ENCODE assay signal across 5 cellular contexts in the genomic region with DNA sequence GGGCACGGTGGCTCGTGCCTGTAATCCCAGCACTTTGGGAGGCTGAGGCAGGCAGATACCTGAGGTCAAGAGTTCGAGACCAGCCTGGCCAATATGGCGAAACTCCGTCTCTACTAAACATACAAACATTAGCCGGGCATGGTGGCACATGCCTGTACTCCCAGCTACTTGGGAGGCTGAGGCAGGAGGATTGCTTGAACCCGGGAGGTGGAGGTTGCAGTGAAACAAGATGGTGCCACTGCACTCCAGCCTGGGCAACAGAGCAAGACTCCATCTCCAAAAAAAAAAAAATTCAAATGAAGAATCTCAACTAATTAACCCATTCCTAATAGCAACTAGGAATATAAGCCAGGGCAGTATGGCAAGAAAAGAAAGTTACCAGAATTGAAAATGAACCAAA. TPM values are rescaled to one million over a fixed set of nuclear protein-coding genes. Genes with fewer than 3 reads are reported as not detected.
A peak's percentile ranks its signal among the peaks of the same experiment; 100 is the strongest.
DNase-seq lines count a peak whose midpoint lies in the region; ATAC-seq, FAIRE-seq and TF ChIP-seq lines count a peak whose summit lies in the region.
"Not testable (repeated sequence)": the region's sequence is repeated elsewhere in the genome, so short reads cannot be mapped to it uniquely, and the experiment has no call there.

No MANE protein-coding gene starts in this region.

- not testable (repeated sequence) for FAIRE-seq in K562 (lab: Jason Lieb, UNC)

- not testable (repeated sequence) for TF ChIP-seq EP300 in K562 (IDR thresholded peaks at IDR 0.05; ENCODE audit: low read length)

- H2AFZ ChIP-seq in K562 (ENCODE audit: low read depth, low read length); trophoblast cell (ENCODE audit: insufficient read depth, low read length, poor library complexity): not testable (repeated sequence)

- CTCF ChIA-PET in HEK293 (lab: Yijun Ruan, JAX); K562 (lab: Yijun Ruan, JAX; ENCODE audit: low intra/inter-chr PET ratio): not testable (repeated sequence)

- not testable (repeated sequence) for H4K91ac ChIP-seq in trophoblast cell (ENCODE audit: low read depth, low read length)

- H3K4me1 ChIP-seq in HEK293 (ENCODE audit: control insufficient read depth, insufficient read depth, low read length); right atrium auricular region; trophoblast cell (ENCODE audit: control insufficient read depth in 1 of 2, insufficient read depth in 2 of 2, low read length in 2 of 2): not testable (repeated sequence)
- H3K4me1 ChIP-seq in K562 (replicated peaks in 1 of 2; ENCODE audit: control insufficient read depth in 2 of 2, insufficient read depth in 2 of 2, low read length in 2 of 2) = peaks cover 7 to 24% of the 10 kb centered on the region in 2 experiments; a peak in 4 of 5 replicates

- not testable (repeated sequence) for H2BK12ac ChIP-seq in trophoblast cell (ENCODE audit: low read length)

- H4K20me1 ChIP-seq in K562 (replicated peaks; ENCODE audit: control insufficient read depth, insufficient read depth, low read length) = not testable (repeated sequence)

- H3K9ac ChIP-seq in K562 (ENCODE audit: insufficient read depth in 1 of 2, low read depth in 2 of 2, low read length in 2 of 2); trophoblast cell (ENCODE audit: low read length): not testable (repeated sequence)

- WGBS in K562 (ENCODE audit: insufficient coverage, low coverage, missing lambda C conversion rate) = 96% methylated on average over 4 of the region's 7 CpGs
- WGBS in trophoblast cell (ENCODE audit: extremely low coverage, insufficient coverage, insufficient read length) = no CpG with 5 or more reads among the region's 7 CpGs

- H3K36me3 ChIP-seq in HEK293 (ENCODE audit: control insufficient read depth in 2 of 2, insufficient read depth in 1 of 2, low read length in 2 of 2); right atrium auricular region; trophoblast cell (ENCODE audit: control insufficient read depth in 1 of 2, insufficient read depth in 2 of 2, low read length in 2 of 2): not testable (repeated sequence)
- 0 out of 3 replicates have a peak, but pooled peaks cover 13% of the 10 kb centered on the region for H3K36me3 ChIP-seq in K562 (ENCODE audit: control insufficient read depth, insufficient read depth, low read length)

- POLR2A ChIA-PET in HEK293 (lab: Yijun Ruan, JAX) = not testable (repeated sequence)
- POLR2A ChIA-PET in K562 (lab: Yijun Ruan, JAX) = interaction anchor here (0.6 to 1.5 kb wide), 2 partner anchors 9 to 37 kb away, joined by 3 to 5 read pairs; no protein-coding TSS in a partner anchor

- H3K9me3 ChIP-seq in HEK293 (ENCODE audit: control insufficient read depth, insufficient read depth, low read depth, low read length); K562 (replicated peaks; ENCODE audit: control insufficient read depth, insufficient read depth, low read depth, low read length); right atrium auricular region; trophoblast cell (ENCODE audit: insufficient read depth, low read depth, low read length): not testable (repeated sequence)

- BruUV-seq in K562 (replicated peaks; lab: Mats Ljungman, UMichigan) = not testable (repeated sequence)

- H2AK5ac ChIP-seq in trophoblast cell (ENCODE audit: low read length) = not testable (repeated sequence)

- ATAC-seq in K562 = not testable (repeated sequence)

- H2BK120ac ChIP-seq in trophoblast cell (ENCODE audit: insufficient read depth, low read length, poor library complexity) = not testable (repeated sequence)

- not testable (repeated sequence) for H4K12ac ChIP-seq in trophoblast cell (ENCODE audit: low read depth, low read length)

- H3K14ac ChIP-seq in trophoblast cell (ENCODE audit: low read length) = not testable (repeated sequence)

- TF ChIP-seq CTCF in HEK293 (tag by site-specific recombination; IDR thresholded peaks at IDR 0.05); K562 (IDR thresholded peaks at IDR 0.05 in 2 of 3, conservative IDR thresholded peaks at IDR 0.05 in 1 of 3; ENCODE audit: insufficient read depth in 2 of 3, low read depth in 1 of 3, low read length in 3 of 3); right atrium auricular region (IDR thresholded peaks at IDR 0.05): not testable (repeated sequence)

- H2BK5ac ChIP-seq in trophoblast cell (ENCODE audit: low read depth, low read length, poor library complexity) = not testable (repeated sequence)

- DNase-seq in activated CD8-positive, alpha-beta memory T cell treated with anti-CD3 and anti-CD28 coated beads for 24 hours = peak; percentile 26
- DNase-seq in K562 (ENCODE audit: extremely low read depth in 1 of 4, low spot score in 3 of 4); trophoblast cell: not testable (repeated sequence)
- DNase-seq in right atrium auricular region (ENCODE audit: low spot score) = peak; percentile 47

- peak overlapping the region; percentile 95 for H3K4ac ChIP-seq in trophoblast cell (ENCODE audit: low read depth, low read length)

- H3K27me3 ChIP-seq in K562 (ENCODE audit: control insufficient read depth in 2 of 2, insufficient read depth in 2 of 2, low read length in 2 of 2); right atrium auricular region; trophoblast cell (ENCODE audit: insufficient read depth, low read length): not testable (repeated sequence)

- H3K4me3 ChIP-seq in HEK293 (ENCODE audit: low read depth, low read length); K562; right atrium auricular region; trophoblast cell (ENCODE audit: low read depth, low read length): not testable (repeated sequence)

- not testable (repeated sequence) for TF ChIP-seq RAD21 in K562 (CRISPR knock-in tag; conservative IDR thresholded peaks at IDR 0.05 in 1 of 2, IDR thresholded peaks at IDR 0.05 in 1 of 2)

- not testable (repeated sequence) for H3K9me1 ChIP-seq in K562 (ENCODE audit: control insufficient read depth, insufficient read depth, low read length)

- not testable (repeated sequence) for H4K8ac ChIP-seq in trophoblast cell (ENCODE audit: low read depth, low read length)

- in situ Hi-C loops in K562 (cut with MboI) = not testable (repeated sequence)

- H3K79me1 ChIP-seq in trophoblast cell (ENCODE audit: low read length) = not testable (repeated sequence)

- TF ChIP-seq POLR2A in K562 (conservative IDR thresholded peaks at IDR 0.05) = not testable (repeated sequence)

- H3K4me2 ChIP-seq in K562 (ENCODE audit: insufficient read depth, low read length); trophoblast cell (ENCODE audit: low read length): not testable (repeated sequence)

- not testable (repeated sequence) for H3K27ac ChIP-seq in HEK293 (ENCODE audit: extremely low read depth, low read depth, low read length); K562 (ENCODE audit: extremely low read depth, low read depth, low read length); right atrium auricular region; trophoblast cell (ENCODE audit: low read depth, low read length)

- not testable (repeated sequence) for H3K23ac ChIP-seq in trophoblast cell (ENCODE audit: low read length)

- intact Hi-C loops in K562 (cut with micrococcal nuclease) = loop anchor here (5.0 kb wide), 1 partner anchor 39 kb away; the partner anchor contains the start of genes HDLBP and SEPTIN2

- not testable (repeated sequence) for H3K18ac ChIP-seq in trophoblast cell (ENCODE audit: low read length)

- H3K79me2 ChIP-seq in K562 (ENCODE audit: control insufficient read depth, insufficient read depth, low read length) = peaks cover 98% of the 10 kb centered on the region
- not testable (repeated sequence) for H3K79me2 ChIP-seq in trophoblast cell (ENCODE audit: control insufficient read depth, insufficient read depth, low read length, poor library complexity)

RNA-seq across cellular contexts. Expression of gene HDLBP, which starts 37.2 kb away (rescaled TPM):
- 614 and 791 TPM in 2 replicates for total RNA-seq in K562 (2011; cell fraction: chromatin; rRNA removed; ENCODE audit: low replicate concordance)
- total RNA-seq in K562 (2011; cell fraction: nucleolus; rRNA removed) = 306 TPM in 2 replicates
- total RNA-seq in K562 (2011; cell fraction: nucleoplasm; rRNA removed) = 325 and 335 TPM in 2 replicates
- total RNA-seq in K562 (2014; rRNA removed) (254 and 333 TPM in 2 replicates), K562 (2014; rRNA removed; fragmentation: Illumina TruSeq; extraction: Trizol) (123 and 130 TPM in 2 replicates), K562 (2015; rRNA removed; fragmentation: Illumina TruSeq; extraction: Trizol) (163 and 180 TPM in 2 replicates), K562 (2021) (221 and 223 TPM in 2 replicates), right atrium auricular region (100 to 1,000 TPM; 274 to 287 TPM)
- polyA plus RNA-seq in K562 (2011; rRNA removed) (106 and 166 TPM in 2 replicates), K562 (2014; fragmentation: Illumina TruSeq; extraction: Trizol) (240 and 378 TPM in 2 replicates), K562 (2014; fragmentation: Nextera tagmentation; extraction: Ambion mirVana) (10 to 100 TPM; 24.4 to 68.4 TPM), K562 (2014; rRNA removed) (111 and 146 TPM in 2 replicates)
- polyA plus RNA-seq in K562 (2011; cell fraction: cytosol; rRNA removed) = 115 and 144 TPM in 2 replicates
- polyA plus RNA-seq in K562 (2011; cell fraction: nucleus; rRNA removed) = 272 and 310 TPM in 2 replicates
- polyA plus RNA-seq in K562 (2012) = 126 and 183 TPM in 2 replicates
- polyA minus RNA-seq in K562 (2011; rRNA and poly(A)+ RNA removed) = 213 and 275 TPM in 2 replicates
- 161 and 189 TPM in 2 replicates for polyA minus RNA-seq in K562 (2011; cell fraction: cytosol; rRNA and poly(A)+ RNA removed)
- 111 and 215 TPM in 2 replicates for polyA minus RNA-seq in K562 (2011; cell fraction: nucleus; rRNA and poly(A)+ RNA removed)
- 771 and 822 TPM in 2 replicates for polyA plus RNA-seq in trophoblast cell (2013)

RNA-seq across cellular contexts. Expression of gene SEPTIN2, which starts 37.4 kb away (rescaled TPM):
- total RNA-seq in K562 (2011; cell fraction: chromatin; rRNA removed; ENCODE audit: low replicate concordance) = 162 and 401 TPM in 2 replicates
- total RNA-seq in K562 (2011; cell fraction: nucleolus; rRNA removed) = 89.9 and 107 TPM in 2 replicates
- 233 and 405 TPM in 2 replicates for total RNA-seq in K562 (2011; cell fraction: nucleoplasm; rRNA removed)
- total RNA-seq in K562 (2014; rRNA removed) (132 and 145 TPM in 2 replicates), K562 (2014; rRNA removed; fragmentation: Illumina TruSeq; extraction: Trizol) (169 and 197 TPM in 2 replicates), K562 (2015; rRNA removed; fragmentation: Illumina TruSeq; extraction: Trizol) (149 and 166 TPM in 2 replicates), K562 (2021) (144 and 162 TPM in 2 replicates), right atrium auricular region (100 to 1,000 TPM; 143 to 193 TPM)
- polyA plus RNA-seq in K562 (2011; rRNA removed) (271 and 367 TPM in 2 replicates), K562 (2014; fragmentation: Illumina TruSeq; extraction: Trizol) (232 and 235 TPM in 2 replicates), K562 (2014; fragmentation: Nextera tagmentation; extraction: Ambion mirVana) (100 to 1,000 TPM; 121 to 201 TPM), K562 (2014; rRNA removed) (164 and 179 TPM in 2 replicates)
- polyA plus RNA-seq in K562 (2011; cell fraction: cytosol; rRNA removed) = 90.2 and 172 TPM in 2 replicates
- polyA plus RNA-seq in K562 (2011; cell fraction: nucleus; rRNA removed) = 157 and 224 TPM in 2 replicates
- polyA plus RNA-seq in K562 (2012) = 139 and 187 TPM in 2 replicates
- polyA minus RNA-seq in K562 (2011; rRNA and poly(A)+ RNA removed) = 260 and 291 TPM in 2 replicates
- polyA minus RNA-seq in K562 (2011; cell fraction: cytosol; rRNA and poly(A)+ RNA removed) = 84.3 and 90.8 TPM in 2 replicates
- polyA minus RNA-seq in K562 (2011; cell fraction: nucleus; rRNA and poly(A)+ RNA removed) = 82.0 and 123 TPM in 2 replicates
- polyA plus RNA-seq in trophoblast cell (2013) = 334 and 340 TPM in 2 replicates
